In the genomic region with DNA sequence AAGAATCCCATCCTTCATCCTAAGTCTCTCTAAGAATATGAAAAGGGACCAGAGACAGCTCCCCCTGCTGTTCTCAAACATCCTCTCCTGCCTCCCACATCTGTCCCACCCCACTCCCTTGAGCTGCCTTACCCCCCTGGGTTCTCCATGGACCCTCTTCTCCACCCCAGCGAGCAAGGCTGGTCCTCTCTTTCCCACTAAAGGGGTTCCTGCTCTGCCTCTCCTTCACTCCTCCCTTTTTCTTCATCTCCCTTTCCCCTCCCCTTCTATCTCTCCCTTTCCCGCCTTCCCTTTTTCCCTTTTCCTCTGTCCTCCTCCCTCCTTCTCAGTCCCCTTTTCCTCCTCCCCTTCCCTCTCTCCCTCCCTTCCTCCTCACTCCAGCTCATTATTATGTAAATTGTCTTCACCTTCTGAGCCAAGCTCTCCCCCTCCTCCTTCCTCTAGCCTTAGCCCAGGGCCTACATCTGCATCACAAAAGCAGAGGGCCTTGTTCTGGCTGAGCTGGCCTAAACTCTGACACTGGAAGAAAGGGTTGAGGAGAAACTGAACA, we compare ENCODE assay signal across 10 cellular contexts.
DNase-seq lines count a peak whose midpoint lies in the region; ATAC-seq and TF ChIP-seq lines count a peak whose summit lies in the region.
"Had no signal": no experiment of that assay in that cellular context is flagged by ENCODE, and none has a peak within 500 bp of the region (broad histone marks: within the 10 kb centered on the region; RNA-seq: fewer than 3 reads in every experiment).

No MANE protein-coding gene starts in this region.

- peaks cover 37% of the 10 kb centered on the region for H3K27me3 Mint-ChIP-seq in MCF 10A (ENCODE audit: insufficient read depth, unreplicated experiment)
- peaks cover 0 to 3% of the 10 kb centered on the region in 2 donors for H3K27me3 Mint-ChIP-seq in stimulated activated naive B cell treated with anti-CD40 and anti-IgM and Interleukin-4, amounts not matched to agents 10 μg/mL and 1 μg/mL and 100 μg/mL, for 72 hours
- H3K27me3 Mint-ChIP-seq in activated T-cell treated with anti-CD3 and anti-CD28 coated beads, Interleukin-2, amount 50 U/mL, for 24 hours, result no peaks in the 10 kb centered on the region
- H3K27me3 Mint-ChIP-seq: activated T-helper 17 cell treated with anti-CD3 and anti-CD28 coated beads, Interleukin-2, amount 50 U/mL, for 72 hours had no signal

- H3K27ac Mint-ChIP-seq in MCF 10A (ENCODE audit: low read depth, unreplicated experiment), result no peak overlapping the region
- H3K27ac Mint-ChIP-seq in stimulated activated naive B cell treated with anti-CD40 and anti-IgM and Interleukin-4, amounts not matched to agents 10 μg/mL and 1 μg/mL and 100 μg/mL, for 72 hours, result peak overlapping the region; percentile 53
- no peak overlapping the region for H3K27ac Mint-ChIP-seq in activated T-cell treated with anti-CD3 and anti-CD28 coated beads, Interleukin-2, amount 50 U/mL, for 24 hours
- H3K27ac Mint-ChIP-seq: activated T-helper 17 cell treated with anti-CD3 and anti-CD28 coated beads, Interleukin-2, amount 50 U/mL, for 72 hours had no signal

- DNase-seq in MCF 10A (ENCODE audit: unreplicated experiment), result peak; percentile 31
- DNase-seq in breast epithelium (ENCODE audit: low spot score in 2 of 2), result no peak
- peak; percentile 40 for DNase-seq in NCI-H774 (lab: John Stamatoyannopoulos, UW)
- DNase-seq in fibroblast of mammary gland (ENCODE audit: low read depth), result peak; percentile 2
- no peak for DNase-seq in stimulated activated naive B cell treated with anti-CD40 and anti-IgM and Interleukin-4, amounts not matched to agents 10 μg/mL and 1 μg/mL and 100 μg/mL, for 72 hours
- no peak for DNase-seq in activated gamma-delta T cell treated with Interleukin-2 at 50 U/mL for 16 hours
- no peak for DNase-seq in activated T-cell treated with anti-CD3 and anti-CD28 coated beads, Interleukin-2, amount 50 U/mL, for 24 hours

- CTCF ChIA-PET in MCF 10A (lab: Yijun Ruan, JAX), result interaction anchor here (0.6 to 1.9 kb wide), 17 partner anchors 10 to 618 kb away, joined by 3 to 7 read pairs (median 3); no protein-coding TSS in a partner anchor

- H3K4me3 ChIP-seq in breast epithelium (no peak overlapping the region), fibroblast of mammary gland (ENCODE audit: control insufficient read depth, low read depth, low read length) (no peak overlapping the region)

- no peaks in the 10 kb centered on the region for H3K9me3 ChIP-seq in breast epithelium

- no peak overlapping the region for H3K4me3 Mint-ChIP-seq in MCF 10A (ENCODE audit: unreplicated experiment)
- no peak overlapping the region for H3K4me3 Mint-ChIP-seq in stimulated activated naive B cell treated with anti-CD40 and anti-IgM and Interleukin-4, amounts not matched to agents 10 μg/mL and 1 μg/mL and 100 μg/mL, for 72 hours
- no peak overlapping the region for H3K4me3 Mint-ChIP-seq in activated T-cell treated with anti-CD3 and anti-CD28 coated beads, Interleukin-2, amount 50 U/mL, for 24 hours
- H3K4me3 Mint-ChIP-seq: activated T-helper 17 cell treated with anti-CD3 and anti-CD28 coated beads, Interleukin-2, amount 50 U/mL, for 72 hours had no signal

- no peaks in the 10 kb centered on the region for H3K27me3 ChIP-seq in breast epithelium

- ATAC-seq in stimulated activated naive B cell treated with anti-CD40 and anti-IgM and Interleukin-4, amounts not matched to agents 10 μg/mL and 1 μg/mL and 100 μg/mL, for 72 hours (replicated peaks), result no peak
- ATAC-seq in esophagus mucosa, result no peak
- ATAC-seq: activated T-helper 17 cell treated with anti-CD3 and anti-CD28 coated beads, Interleukin-2, amount 50 U/mL, for 72 hours had no signal

- H3K27ac ChIP-seq in breast epithelium, result no peak overlapping the region
- H3K27ac ChIP-seq: KMS-11 had no signal

- H3K9me3 Mint-ChIP-seq in MCF 10A (ENCODE audit: unreplicated experiment), result no peaks in the 10 kb centered on the region
- no peaks in the 10 kb centered on the region for H3K9me3 Mint-ChIP-seq in stimulated activated naive B cell treated with anti-CD40 and anti-IgM and Interleukin-4, amounts not matched to agents 10 μg/mL and 1 μg/mL and 100 μg/mL, for 72 hours
- H3K9me3 Mint-ChIP-seq in activated T-cell treated with anti-CD3 and anti-CD28 coated beads, Interleukin-2, amount 50 U/mL, for 24 hours, result no peaks in the 10 kb centered on the region
- H3K9me3 Mint-ChIP-seq: activated T-helper 17 cell treated with anti-CD3 and anti-CD28 coated beads, Interleukin-2, amount 50 U/mL, for 72 hours had no signal

- H3K4me1 ChIP-seq in breast epithelium, result no peaks in the 10 kb centered on the region

- no peak for TF ChIP-seq POLR2A in breast epithelium (IDR thresholded peaks at IDR 0.05)

- H3K36me3 ChIP-seq in breast epithelium, result no peaks in the 10 kb centered on the region

- H3K4me1 Mint-ChIP-seq in MCF 10A (ENCODE audit: insufficient read depth, unreplicated experiment), result no peaks in the 10 kb centered on the region
- H3K4me1 Mint-ChIP-seq in stimulated activated naive B cell treated with anti-CD40 and anti-IgM and Interleukin-4, amounts not matched to agents 10 μg/mL and 1 μg/mL and 100 μg/mL, for 72 hours, result peaks cover 29 to 56% of the 10 kb centered on the region in 2 donors
- H3K4me1 Mint-ChIP-seq in activated T-cell treated with anti-CD3 and anti-CD28 coated beads, Interleukin-2, amount 50 U/mL, for 24 hours (ENCODE audit: low read depth), result peaks cover 25% of the 10 kb centered on the region

- intact Hi-C loops in MCF 10A (cut with micrococcal nuclease) (loop anchor here (1.0 kb wide), 2 partner anchors 240 to 337 kb away; no protein-coding TSS in a partner anchor), breast epithelium (cut with DNase I; ENCODE audit: low total_unique reads) (no loop called here)

- no TSS peak for BruUV-seq in MCF 10A (replicated peaks; lab: Mats Ljungman, UMichigan)

- no peaks in the 10 kb centered on the region for H3K36me3 Mint-ChIP-seq in MCF 10A (ENCODE audit: insufficient read depth, unreplicated experiment)
- H3K36me3 Mint-ChIP-seq in stimulated activated naive B cell treated with anti-CD40 and anti-IgM and Interleukin-4, amounts not matched to agents 10 μg/mL and 1 μg/mL and 100 μg/mL, for 72 hours, result no peaks in the 10 kb centered on the region
- no peaks in the 10 kb centered on the region for H3K36me3 Mint-ChIP-seq in activated T-cell treated with anti-CD3 and anti-CD28 coated beads, Interleukin-2, amount 50 U/mL, for 24 hours (ENCODE audit: low read depth)

- peak; percentile 29 for TF ChIP-seq CTCF in MCF 10A (IDR thresholded peaks at IDR 0.05; ENCODE audit: unreplicated experiment)
- TF ChIP-seq CTCF in breast epithelium (IDR thresholded peaks at IDR 0.05), result no peak
- TF ChIP-seq CTCF in fibroblast of mammary gland (conservative IDR thresholded peaks at IDR 0.05; ENCODE audit: control insufficient read depth, insufficient read depth, low read depth, low read length), result peak; percentile 38

- POLR2A ChIA-PET in MCF 10A (lab: Yijun Ruan, JAX), result interaction anchor here (0.6 kb wide), 1 partner anchor 208 kb away, joined by 3 read pairs; no protein-coding TSS in a partner anchor

Comparison
In these comparisons a context has a peak if more than half of its experiments do, and no peak if none do; other contexts are left out.
1. DNase-seq: peak in MCF 10A (single experiment), NCI-H774 (single experiment) and fibroblast of mammary gland (single experiment); none in breast epithelium (0 of 2), stimulated activated naive B cell treated with anti-CD40 and anti-IgM and Interleukin-4, amounts not matched to agents 10 μg/mL and 1 μg/mL and 100 μg/mL, for 72 hours (single experiment), activated gamma-delta T cell treated with Interleukin-2 at 50 U/mL for 16 hours (single experiment) and activated T-cell treated with anti-CD3 and anti-CD28 coated beads, Interleukin-2, amount 50 U/mL, for 24 hours (single experiment).
2. CTCF ChIP-seq: peak in MCF 10A (single experiment) and fibroblast of mammary gland (single experiment); none in breast epithelium (0 of 3).